ENCODE assay signal across 30 cellular contexts in genomic region chr6:94394822-94395221, GRCh38.
DNase-seq lines count a peak whose midpoint lies in the region; ATAC-seq, FAIRE-seq and TF ChIP-seq lines count a peak whose summit lies in the region.
"Had no signal": no experiment of that assay in that cellular context is flagged by ENCODE, and none has a peak within 500 bp of the region (broad histone marks: within the 10 kb centered on the region; RNA-seq: fewer than 3 reads in every experiment).

No MANE protein-coding gene starts in this region.

- H3K27me3 ChIP-seq in HepG2 (ENCODE audit: control insufficient read depth in 1 of 2, insufficient read depth in 2 of 2, low read length in 2 of 2) (no peaks in the 10 kb centered on the region), right lobe of liver (no peaks in the 10 kb centered on the region), IMR-90 (ENCODE audit: control insufficient read depth, insufficient read depth, low read length) (no peaks in the 10 kb centered on the region)
- H3K27me3 ChIP-seq: BE2C; BLaER1; BLaER1 treated with 17β-estradiol and CSF1 and Interleukin-3, amounts not matched to agents 10 nM and 100 nM had no signal

- H3K27ac ChIP-seq in HepG2 (ENCODE audit: extremely low read length, insufficient read depth, low read length): no peak overlapping the region
- H3K27ac ChIP-seq in right lobe of liver: no peak overlapping the region
- H3K27ac ChIP-seq in IMR-90 (ENCODE audit: insufficient read depth, low read length): no peak overlapping the region
- H3K27ac ChIP-seq: 22Rv1; A549; BLaER1; BLaER1 treated with 17β-estradiol and CSF1 and Interleukin-3, amounts not matched to agents 10 nM and 100 nM; C4-2B had no signal

- FAIRE-seq in HepG2 (lab: Jason Lieb, UNC): no peak
- FAIRE-seq: A204.1, A549, D721Med had no signal

- no peak overlapping the region for H3K4ac ChIP-seq in IMR-90 (ENCODE audit: low read depth, low read length)

- CTCF ChIA-PET in HepG2 (lab: Yijun Ruan, JAX; ENCODE audit: low intra/inter-chr PET ratio, low total read pairs): no interaction called here
- CTCF ChIA-PET in IMR-90 (lab: Yijun Ruan, JAX): no interaction called here

- H2AK5ac ChIP-seq in IMR-90 (ENCODE audit: low read depth, low read length): no peak overlapping the region

- no peak overlapping the region for H2BK15ac ChIP-seq in IMR-90 (ENCODE audit: low read depth, low read length)

- no peak for TF ChIP-seq EP300 in HepG2 (IDR thresholded peaks at IDR 0.05; ENCODE audit: low read depth in 2 of 2, low read length in 2 of 2)
- no peak for TF ChIP-seq EP300 in HepG2 (CRISPR knock-in tag; IDR thresholded peaks at IDR 0.05; ENCODE audit: borderline replicate concordance)

- no peak overlapping the region for H4K5ac ChIP-seq in IMR-90 (ENCODE audit: low read depth, low read length)

- H3K14ac ChIP-seq in IMR-90 (replicated peaks; ENCODE audit: low read depth, low read length): no peak overlapping the region

- no peak overlapping the region for H3K18ac ChIP-seq in IMR-90 (ENCODE audit: low read depth, low read length)

- BruUV-seq in HepG2 (replicated peaks; lab: Mats Ljungman, UMichigan) (no TSS peak), IMR-90 (replicated peaks; lab: Mats Ljungman, UMichigan) (no TSS peak)

- no peak for ATAC-seq in HepG2
- ATAC-seq in right lobe of liver: no peak
- no peak for ATAC-seq in IMR-90 (ENCODE audit: low read depth)
- ATAC-seq: A549; CD8-positive, alpha-beta T cell had no signal

- no peak for TF ChIP-seq RAD21 in HepG2 (CRISPR knock-in tag; IDR thresholded peaks at IDR 0.05)
- no peak for TF ChIP-seq RAD21 in IMR-90 (IDR thresholded peaks at IDR 0.05; ENCODE audit: low read length)

- no peaks in the 10 kb centered on the region for H3K4me1 ChIP-seq in HepG2 (ENCODE audit: insufficient read depth, low read length)
- H3K4me1 ChIP-seq in right lobe of liver: no peaks in the 10 kb centered on the region
- no peaks in the 10 kb centered on the region for H3K4me1 ChIP-seq in IMR-90 (ENCODE audit: control insufficient read depth, insufficient read depth, low read length)
- H3K4me1 ChIP-seq: A549; BE2C; BLaER1; BLaER1 treated with 17β-estradiol and CSF1 and Interleukin-3, amounts not matched to agents 10 nM and 100 nM; Caco-2 had no signal

- in situ Hi-C loops in HepG2 (cut with HindIII; ENCODE audit: extremely low pct_ligation_motif_present, low pct_unique_long_range_greater_than_20kb): no loop called here
- in situ Hi-C loops in IMR-90 (cut with MboI; ENCODE audit: low sequenced_read_pairs): no loop called here

- no peak overlapping the region for H2BK20ac ChIP-seq in IMR-90 (ENCODE audit: low read depth, low read length)

- no peak for TF ChIP-seq POLR2A in HepG2 (IDR thresholded peaks at IDR 0.05; ENCODE audit: insufficient read depth in 1 of 2, low read depth in 2 of 2, low read length in 2 of 2)
- no peak for TF ChIP-seq POLR2A in right lobe of liver (IDR thresholded peaks at IDR 0.05)
- no peak for TF ChIP-seq POLR2A in IMR-90 (IDR thresholded peaks at IDR 0.05; ENCODE audit: low read depth, low read length)

- no peaks in the 10 kb centered on the region for H4K20me1 ChIP-seq in HepG2 (ENCODE audit: insufficient read depth, low read length)
- no peaks in the 10 kb centered on the region for H4K20me1 ChIP-seq in IMR-90 (ENCODE audit: insufficient read depth, low read length)
- H4K20me1 ChIP-seq: BLaER1; BLaER1 treated with 17β-estradiol and CSF1 and Interleukin-3, amounts not matched to agents 10 nM and 100 nM had no signal

- no peak overlapping the region for H3K23ac ChIP-seq in IMR-90 (ENCODE audit: low read depth, low read length)

- POLR2A ChIA-PET in HepG2 (lab: Yijun Ruan, JAX): no interaction called here
- POLR2A ChIA-PET in IMR-90 (lab: Charles Lee; ENCODE audit: unreplicated experiment): no interaction called here

- intact Hi-C loops in HepG2 (cut with micrococcal nuclease; ENCODE audit: unreplicated experiment) (no loop called here), right lobe of liver (cut with DNase I) (no loop called here), IMR-90 (cut with micrococcal nuclease) (no loop called here)

- H3K79me1 ChIP-seq in IMR-90 (ENCODE audit: low read depth in 1 of 2, low read length in 2 of 2): no peaks in the 10 kb centered on the region

- TF ChIP-seq CTCF in HepG2 (CRISPR knock-in tag; IDR thresholded peaks at IDR 0.05): no peak
- no peak for TF ChIP-seq CTCF in right lobe of liver (IDR thresholded peaks at IDR 0.05)
- TF ChIP-seq CTCF in IMR-90 (conservative IDR thresholded peaks at IDR 0.05; ENCODE audit: low read depth, low read length): no peak

- H2AFZ ChIP-seq in HepG2 (ENCODE audit: low read length) (no peak overlapping the region), IMR-90 (replicated peaks; ENCODE audit: low read length, poor library complexity) (no peak overlapping the region)

- DNase-seq in HepG2 (ENCODE audit: low spot score): no peak
- no peak for DNase-seq in right lobe of liver
- DNase-seq in IMR-90: no peak
- no peak for DNase-seq in DMS153 treated with DMSO at 0.1 percent for 48 hours (lab: John Stamatoyannopoulos, UW; ENCODE audit: unreplicated experiment)
- DNase-seq: 8988T; ACHN; AML-193; BE2C; C1 segment of cervical spinal cord; Caco-2; Calu3; CD4-positive, alpha-beta memory T cell; CD4-positive, alpha-beta T cell; CD4-positive, CD25-positive, alpha-beta regulatory T cell; CD8-positive, alpha-beta memory T cell; CD8-positive, alpha-beta T cell; COR-L47; DMS 273 treated with DMSO at 0.1 percent for 48 hours; DMS153; DMS79; DMS79 treated with DMSO at 0.1 percent for 48 hours; DND-41; EL had no signal

- H2BK120ac ChIP-seq in IMR-90 (ENCODE audit: low read depth, low read length): no peak overlapping the region

- dilution Hi-C loops in IMR-90 (cut with HindIII; ENCODE audit: low sequenced_read_pairs, unreplicated experiment): no loop called here

- H4K91ac ChIP-seq in IMR-90 (ENCODE audit: insufficient read depth, low read depth, low read length): no peak overlapping the region

- no peak overlapping the region for H2BK5ac ChIP-seq in IMR-90 (ENCODE audit: low read depth, low read length, poor library complexity, severe bottlenecking)

- no peaks in the 10 kb centered on the region for H3K36me3 ChIP-seq in HepG2 (replicated peaks in 1 of 2; ENCODE audit: control insufficient read depth in 1 of 2, insufficient read depth in 2 of 2, low read length in 2 of 2)
- H3K36me3 ChIP-seq in right lobe of liver: no peaks in the 10 kb centered on the region
- H3K36me3 ChIP-seq in IMR-90 (ENCODE audit: control insufficient read depth, insufficient read depth, low read length): no peaks in the 10 kb centered on the region
- H3K36me3 ChIP-seq: BE2C; BLaER1; BLaER1 treated with 17β-estradiol and CSF1 and Interleukin-3, amounts not matched to agents 10 nM and 100 nM had no signal

- H3K4me2 ChIP-seq in HepG2 (ENCODE audit: low read depth, low read length) (no peak overlapping the region), IMR-90 (ENCODE audit: low read depth, low read length) (no peak overlapping the region)
- H3K4me2 ChIP-seq: A549; BLaER1; BLaER1 treated with 17β-estradiol and CSF1 and Interleukin-3, amounts not matched to agents 10 nM and 100 nM had no signal

- no peaks in the 10 kb centered on the region for H3K9me1 ChIP-seq in IMR-90 (ENCODE audit: insufficient read depth, low read length)

- H3K9ac ChIP-seq in HepG2 (ENCODE audit: insufficient read depth, low read depth, low read length) (no peak overlapping the region), IMR-90 (ENCODE audit: low read depth, low read length) (no peak overlapping the region)
- H3K9ac ChIP-seq: BLaER1; BLaER1 treated with 17β-estradiol and CSF1 and Interleukin-3, amounts not matched to agents 10 nM and 100 nM had no signal

- no peak overlapping the region for H3K56ac ChIP-seq in IMR-90 (ENCODE audit: extremely low read depth, insufficient read depth, low read length)

- no peak overlapping the region for H4K8ac ChIP-seq in IMR-90 (ENCODE audit: low read depth in 2 of 2, low read length in 2 of 2)

- no peak overlapping the region for H3K4me3 ChIP-seq in HepG2 (replicated peaks in 1 of 3; ENCODE audit: insufficient read depth in 1 of 3, low read depth in 2 of 3, low read length in 3 of 3)
- no peak overlapping the region for H3K4me3 ChIP-seq in right lobe of liver
- no peak overlapping the region for H3K4me3 ChIP-seq in IMR-90 (ENCODE audit: insufficient read depth, low read depth, low read length)
- H3K4me3 ChIP-seq: A549; BLaER1; BLaER1 treated with 17β-estradiol and CSF1 and Interleukin-3, amounts not matched to agents 10 nM and 100 nM had no signal

- H3K9me3 ChIP-seq in HepG2 (ENCODE audit: low read length) (no peaks in the 10 kb centered on the region), right lobe of liver (no peaks in the 10 kb centered on the region), IMR-90 (ENCODE audit: control insufficient read depth, insufficient read depth, low read length) (no peaks in the 10 kb centered on the region)
- H3K9me3 ChIP-seq: A549; BE2C; BLaER1; BLaER1 treated with 17β-estradiol and CSF1 and Interleukin-3, amounts not matched to agents 10 nM and 100 nM; Caco-2 had no signal

- 41% methylated on average over 2 of the region's 2 CpGs for WGBS in HepG2 (ENCODE audit: low lambda C conversion rate)
- 54% methylated on average over 2 of the region's 2 CpGs for WGBS in right lobe of liver (ENCODE audit: insufficient coverage, low coverage, low lambda C conversion rate, missing lambda C conversion rate)
- WGBS in IMR-90 (ENCODE audit: extremely low coverage in 2 of 2, insufficient read length in 1 of 2), 2 experiments: no CpG with 5 or more reads among the region's 2 CpGs

- H2AK9ac ChIP-seq in IMR-90 (replicated peaks; ENCODE audit: low read depth, low read length, poor library complexity): no peak overlapping the region

- no peaks in the 10 kb centered on the region for H3K79me2 ChIP-seq in HepG2 (ENCODE audit: insufficient read depth, low read length)

TF ChIP-seq in HepG2, 621 proteins besides CTCF, POLR2A, EP300 and RAD21:
- TF ChIP-seq ZNF7 (CRISPR knock-in tag; IDR thresholded peaks at IDR 0.05) (no peak), MAFK (conservative IDR thresholded peaks at IDR 0.05 in 1 of 2, IDR thresholded peaks at IDR 0.05 in 1 of 2; ENCODE audit: low read length in 2 of 2) (peak; percentile 63 to 76), MAFF (IDR thresholded peaks at IDR 0.05; ENCODE audit: low read depth, low read length) (peak; percentile 63)

TF ChIP-seq in IMR-90, 13 proteins besides CTCF, POLR2A, EP300 and RAD21:
- no peak for TF ChIP-seq MAZ (IDR thresholded peaks at IDR 0.05; ENCODE audit: borderline replicate concordance, low read depth, low read length)
- TF ChIP-seq MAFK (IDR thresholded peaks at IDR 0.05; ENCODE audit: low read depth, low read length): peak; percentile 33; the same call in 1 of the 2 replicates
